15 cellular contexts compared by ENCODE assay signal in the genomic region with DNA sequence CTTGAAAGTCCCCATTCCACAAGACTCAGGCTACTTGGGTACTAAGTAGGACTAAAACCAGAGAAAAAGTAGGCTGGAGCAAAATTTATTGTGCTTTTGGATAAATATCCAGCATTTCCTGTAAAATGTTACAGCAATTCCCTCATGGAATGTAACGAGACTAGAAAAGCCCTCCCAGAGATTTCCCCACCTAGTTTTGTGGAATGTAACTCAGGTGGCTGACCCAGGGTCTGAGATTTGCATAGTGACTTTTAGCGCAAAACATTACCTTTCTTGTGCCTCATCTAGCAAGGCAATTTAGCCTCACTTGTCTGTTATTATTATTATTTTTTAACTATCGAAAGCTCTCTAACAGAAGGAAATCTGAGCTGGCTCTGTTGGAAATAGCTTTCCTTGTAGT.
DNase-seq lines count a peak whose midpoint lies in the region; TF ChIP-seq lines count a peak whose summit lies in the region.
"Had no signal": no experiment of that assay in that cellular context is flagged by ENCODE, and none has a peak within 500 bp of the region (broad histone marks: within the 10 kb centered on the region; RNA-seq: fewer than 3 reads in every experiment).

No MANE protein-coding gene starts in this region.

- H3K27ac Mint-ChIP-seq in progenitor cell of endocrine pancreas, result peak overlapping the region; percentile 28
- H3K27ac Mint-ChIP-seq: CD4-positive, alpha-beta memory T cell had no signal

- peaks cover 1% of the 10 kb centered on the region for H3K4me1 Mint-ChIP-seq in progenitor cell of endocrine pancreas (ENCODE audit: low read depth)
- H3K4me1 Mint-ChIP-seq: CD4-positive, alpha-beta memory T cell had no signal

- no peaks in the 10 kb centered on the region for H3K9me3 Mint-ChIP-seq in progenitor cell of endocrine pancreas (ENCODE audit: low read depth)
- H3K9me3 Mint-ChIP-seq: CD4-positive, alpha-beta memory T cell had no signal

- POLR2A ChIA-PET in GM10248 (lab: Yijun Ruan, JAX), result no interaction called here

- peak overlapping the region; percentile 48 for H3K27ac ChIP-seq in VCaP
- H3K27ac ChIP-seq: A549, BLaER1, GM23248, HL-60 had no signal

- DNase-seq in islet precursor cell, result peak; percentile 51
- no peak for DNase-seq in progenitor cell of endocrine pancreas (ENCODE audit: low spot score, unreplicated experiment)
- no peak for DNase-seq in GM10248 (ENCODE audit: extremely low spot score)
- no peak for DNase-seq in activated naive CD4-positive, alpha-beta T cell treated with anti-CD3 and anti-CD28 coated beads, Interleukin-2, amount 50 U/mL, for 16 hours
- DNase-seq in GM19238 (ENCODE audit: insufficient read length, low spot score), result no peak
- DNase-seq: CD4-positive, alpha-beta memory T cell; DMS79 treated with DMSO at 0.1 percent for 48 hours; GF-D8; GM23248; HCEC 1CT had no signal

- CTCF ChIA-PET in GM10248 (lab: Yijun Ruan, JAX), result interaction anchor here (1.0 to 3.4 kb wide), 2 partner anchors 562 to 590 kb away, joined by 3 to 22 read pairs; no protein-coding TSS in a partner anchor

- TF ChIP-seq CTCF in VCaP (conservative IDR thresholded peaks at IDR 0.05) (no peak), progenitor cell of endocrine pancreas (IDR thresholded peaks at IDR 0.05; ENCODE audit: unreplicated experiment) (no peak), GM10248 (IDR thresholded peaks at IDR 0.05; ENCODE audit: control extremely low read depth, extremely low read depth, low read depth, missing control alignments) (no peak)

- no peak overlapping the region for H3K4me3 Mint-ChIP-seq in progenitor cell of endocrine pancreas (ENCODE audit: low read depth)
- H3K4me3 Mint-ChIP-seq: CD14-positive monocyte; CD4-positive, alpha-beta memory T cell had no signal

- H3K36me3 Mint-ChIP-seq in progenitor cell of endocrine pancreas (ENCODE audit: insufficient read depth), result no peaks in the 10 kb centered on the region
- H3K36me3 Mint-ChIP-seq: CD14-positive monocyte; CD4-positive, alpha-beta memory T cell had no signal

- H3K27me3 Mint-ChIP-seq in progenitor cell of endocrine pancreas, result no peaks in the 10 kb centered on the region
